Comparison of ENCODE assay signal across 15 cellular contexts in genomic region chr6:41539204-41539603, GRCh38. TPM values are rescaled to one million over a fixed set of nuclear protein-coding genes. Genes with fewer than 3 reads are reported as not detected.
A peak's percentile ranks its signal among the peaks of the same experiment; 100 is the strongest.
DNase-seq lines count a peak whose midpoint lies in the region; TF ChIP-seq lines count a peak whose summit lies in the region.
"Had no signal": no experiment of that assay in that cellular context is flagged by ENCODE, and none has a peak within 500 bp of the region (broad histone marks: within the 10 kb centered on the region; RNA-seq: fewer than 3 reads in every experiment).

No MANE protein-coding gene starts in this region.

- H4K20me1 ChIP-seq in osteoblast (ENCODE audit: insufficient read depth, low read length) = peaks cover 4% of the 10 kb centered on the region

- H3K4me2 ChIP-seq in osteoblast (ENCODE audit: insufficient read depth, low read length) = no peak overlapping the region

- H3K36me3 ChIP-seq in HEK293 (ENCODE audit: control insufficient read depth in 2 of 2, insufficient read depth in 1 of 2, low read length in 2 of 2) (no peaks in the 10 kb centered on the region), osteoblast (ENCODE audit: insufficient read depth, low read length) (no peaks in the 10 kb centered on the region)
- H3K36me3 ChIP-seq: BE2C had no signal

- POLR2A ChIA-PET in HEK293 (lab: Yijun Ruan, JAX) = no interaction called here

- no peaks in the 10 kb centered on the region for H3K9me3 ChIP-seq in HEK293 (ENCODE audit: control insufficient read depth, insufficient read depth, low read depth, low read length)
- H3K9me3 ChIP-seq in osteoblast (ENCODE audit: low read depth, low read length) = no peaks in the 10 kb centered on the region
- H3K9me3 ChIP-seq: A549, BE2C had no signal

- no peaks in the 10 kb centered on the region for H3K27me3 ChIP-seq in osteoblast (ENCODE audit: insufficient read depth, low read length)
- H3K27me3 ChIP-seq: BE2C had no signal

- H3K27me3 Mint-ChIP-seq in CD14-positive monocyte (ENCODE audit: low read depth in 3 of 3) (peaks cover 12 to 26% (median 24%) of the 10 kb centered on the region in 3 donors), endothelial cell (ENCODE audit: unreplicated experiment) (peaks cover 7% of the 10 kb centered on the region)

- no peak for TF ChIP-seq CTCF in CD14-positive monocyte (IDR thresholded peaks at IDR 0.05)
- no peak for TF ChIP-seq CTCF in HEK293 (tag by site-specific recombination; IDR thresholded peaks at IDR 0.05)
- TF ChIP-seq CTCF in NB4 (IDR thresholded peaks at IDR 0.05; ENCODE audit: low read depth, low read length) = no peak
- no peak for TF ChIP-seq CTCF in osteoblast (IDR thresholded peaks at IDR 0.05; ENCODE audit: extremely low read depth, low read depth, low read length)
- TF ChIP-seq CTCF in endothelial cell (IDR thresholded peaks at IDR 0.05; ENCODE audit: unreplicated experiment) = no peak

- H3K4me3 Mint-ChIP-seq in CD14-positive monocyte (peak overlapping the region in 1 of 2 donors; percentile 71), endothelial cell (ENCODE audit: unreplicated experiment) (no peak overlapping the region)
- H3K4me3 Mint-ChIP-seq: CD4-positive, CD25-positive, alpha-beta regulatory T cell; H9 had no signal

- CTCF ChIA-PET in HEK293 (lab: Yijun Ruan, JAX) = interaction anchor here (0.7 to 2.1 kb wide), 6 partner anchors 50 to 171 kb away, joined by 4 to 6 read pairs (median 4); no protein-coding TSS in a partner anchor

- DNase-seq in CD14-positive monocyte (ENCODE audit: low spot score) (no peak), NB4 (ENCODE audit: low read depth) (no peak), osteoblast (ENCODE audit: insufficient read length, low spot score, missing footprints) (peak; percentile 43), NCI-H82 treated with DMSO at 0.1 percent for 48 hours (lab: John Stamatoyannopoulos, UW; ENCODE audit: unreplicated experiment) (no peak), endothelial cell (ENCODE audit: low spot score) (no peak), DMS153 treated with DMSO at 0.1 percent for 48 hours (lab: John Stamatoyannopoulos, UW; ENCODE audit: unreplicated experiment) (no peak)
- DNase-seq: BE2C; Calu3; CD4-positive, CD25-positive, alpha-beta regulatory T cell; DMS 273 treated with DMSO at 0.1 percent for 48 hours; DMS79; GOT3; H9 had no signal

- no peak overlapping the region for H3K4me3 ChIP-seq in HEK293 (ENCODE audit: low read depth, low read length)
- peak overlapping the region; percentile 3 for H3K4me3 ChIP-seq in NB4 (ENCODE audit: low read depth, low read length)
- H3K4me3 ChIP-seq in osteoblast (ENCODE audit: insufficient read depth, low read length) = no peak overlapping the region
- H3K4me3 ChIP-seq: A549 had no signal

- H3K9me3 Mint-ChIP-seq in CD14-positive monocyte (peaks cover 0 to 3% (median 0%) of the 10 kb centered on the region in 7 donors), endothelial cell (ENCODE audit: unreplicated experiment) (no peaks in the 10 kb centered on the region)
- H3K9me3 Mint-ChIP-seq: CD4-positive, CD25-positive, alpha-beta regulatory T cell; H9 had no signal

- H3K27ac ChIP-seq in HEK293 (ENCODE audit: extremely low read depth, low read depth, low read length) (no peak overlapping the region; the same call in 1 of the 2 replicates), osteoblast (ENCODE audit: low read depth, low read length) (no peak overlapping the region)

- peaks cover 34% of the 10 kb centered on the region for H3K4me1 Mint-ChIP-seq in CD14-positive monocyte
- H3K4me1 Mint-ChIP-seq in endothelial cell (ENCODE audit: unreplicated experiment) = peaks cover 18% of the 10 kb centered on the region
- H3K4me1 Mint-ChIP-seq: CD4-positive, CD25-positive, alpha-beta regulatory T cell had no signal

- no peak overlapping the region for H2AFZ ChIP-seq in osteoblast (ENCODE audit: low read length)

- intact Hi-C loops in CD14-positive monocyte (cut with micrococcal nuclease) = no loop called here

- H3K4me1 ChIP-seq in HEK293 (ENCODE audit: control insufficient read depth, insufficient read depth, low read length) (peaks cover 17% of the 10 kb centered on the region), osteoblast (ENCODE audit: insufficient read depth, low read length) (no peaks in the 10 kb centered on the region)

- H3K79me2 ChIP-seq in osteoblast (ENCODE audit: insufficient read depth, low read length) = no peaks in the 10 kb centered on the region

- no peak for TF ChIP-seq POLR2A in NB4 (IDR thresholded peaks at IDR 0.05; ENCODE audit: extremely low read depth, insufficient read length)

- H3K36me3 Mint-ChIP-seq in CD14-positive monocyte = peaks cover 0 to 3% of the 10 kb centered on the region in 2 donors
- H3K36me3 Mint-ChIP-seq in endothelial cell (ENCODE audit: low read depth, unreplicated experiment) = no peaks in the 10 kb centered on the region
- H3K36me3 Mint-ChIP-seq: CD4-positive, CD25-positive, alpha-beta regulatory T cell had no signal

- H3K27ac Mint-ChIP-seq in CD14-positive monocyte (peak overlapping the region; percentile 93 to 99 (median 95)), endothelial cell (ENCODE audit: unreplicated experiment) (no peak overlapping the region)
- H3K27ac Mint-ChIP-seq: CD4-positive, CD25-positive, alpha-beta regulatory T cell; H9 had no signal

TF ChIP-seq in HEK293, 187 proteins besides CTCF, POLR2A, EP300 and RAD21:
- TF ChIP-seq SCRT1 (tag by site-specific recombination; IDR thresholded peaks at IDR 0.05; ENCODE audit: borderline replicate concordance) = peak; percentile 79; the same call in 1 of the 2 replicates
- TF ChIP-seq BCL11A (tag by site-specific recombination; IDR thresholded peaks at IDR 0.05; ENCODE audit: low read depth) = no peak
- peak; percentile 51 for TF ChIP-seq SCRT2 (tag by site-specific recombination; IDR thresholded peaks at IDR 0.05)

RNA-seq across cellular contexts. Expression of gene FOXP4, which starts 7.0 kb away (rescaled TPM):
- under 1 TPM; 0.62 to 0.65 TPM for polyA plus RNA-seq in CD14-positive monocyte
- total RNA-seq in osteoblast = 2.9 and 3.3 TPM in 2 replicates
- 32.5 TPM for total RNA-seq in endothelial cell (ENCODE audit: unreplicated experiment)
